In the genomic region with DNA sequence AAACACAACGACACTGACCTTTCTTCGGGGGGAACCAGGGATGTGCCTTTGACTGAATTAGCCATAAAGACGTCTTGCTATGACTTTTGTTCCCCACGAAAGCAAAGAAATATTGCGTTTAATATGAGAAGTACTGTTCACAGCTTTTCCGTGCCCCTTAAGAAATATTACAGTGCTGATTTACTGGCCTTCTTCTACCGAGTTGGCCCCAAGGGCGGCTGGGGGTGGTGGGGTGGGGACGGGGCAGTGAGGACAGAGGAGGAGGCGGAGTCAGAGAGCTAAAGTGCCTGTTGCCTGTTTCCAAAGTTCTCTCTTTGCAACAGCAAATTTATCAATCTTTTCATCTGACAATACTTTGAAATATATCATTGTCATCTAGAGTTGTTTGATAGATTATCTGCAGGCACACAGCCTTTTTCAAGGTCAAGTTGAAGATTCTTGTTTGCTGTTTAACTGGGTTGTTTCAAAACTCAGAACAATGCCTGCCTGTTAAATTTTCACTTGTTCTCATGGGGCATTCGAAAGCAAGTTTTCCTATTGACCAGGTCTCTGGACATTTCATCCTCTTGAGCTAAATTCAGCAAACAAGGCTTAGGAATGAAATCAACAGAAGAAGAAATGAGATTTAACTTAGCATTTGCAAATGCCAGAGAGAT, we compare ENCODE assay signal across 36 cellular contexts. TPM values are rescaled to one million over a fixed set of nuclear protein-coding genes. Genes with fewer than 3 reads are reported as not detected.
"Had no signal": no experiment of that assay in that cellular context is flagged by ENCODE, and none has a peak within 500 bp of the region (broad histone marks: within the 10 kb centered on the region; RNA-seq: fewer than 3 reads in every experiment).

No MANE protein-coding gene starts in this region.

- H3K27ac Mint-ChIP-seq: activated CD4-positive, alpha-beta T cell treated with anti-CD3 and anti-CD28 coated beads, Interleukin-2, amount 10 ng/mL, durations not matched to agents 24 days and 14 days; activated CD8-positive, alpha-beta T cell treated with anti-CD3 and anti-CD28 coated beads, Interleukin-2, amount 10 ng/mL, durations not matched to agents 7 days and 5 days; activated naive CD4-positive, alpha-beta T cell treated with anti-CD3 and anti-CD28 coated beads, Interleukin-2, amount 50 U/mL, for 24 hours; activated naive CD8-positive, alpha-beta T cell treated with anti-CD3 and anti-CD28 coated beads, Interleukin-2, amount 10 ng/mL, durations not matched to agents 7 days and 5 days; activated T-cell treated with anti-CD3 and anti-CD28 coated beads, Interleukin-2, amount 50 U/mL, for 24 hours; activated T-helper 2 cell treated with anti-CD3 and anti-CD28 coated beads, Interferon-gamma antibody, Interleukin-2, Interleukin-4, amounts not matched to agents 10 μg/mL and 5 μg/mL and 100 μg/mL, durations not matched to agents 14 hours and 24 hours and 36 hours had no signal

- H3K4me3 Mint-ChIP-seq: activated CD4-positive, alpha-beta T cell treated with anti-CD3 and anti-CD28 coated beads, Interleukin-2, amount 10 ng/mL, durations not matched to agents 24 days and 14 days; activated CD8-positive, alpha-beta T cell treated with anti-CD3 and anti-CD28 coated beads, Interleukin-2, amount 10 ng/mL, durations not matched to agents 7 days and 5 days; activated naive CD4-positive, alpha-beta T cell treated with anti-CD3 and anti-CD28 coated beads, Interleukin-2, amount 50 U/mL, for 24 hours; activated naive CD8-positive, alpha-beta T cell treated with anti-CD3 and anti-CD28 coated beads, Interleukin-2, amount 10 ng/mL, durations not matched to agents 7 days and 5 days; activated T-cell treated with anti-CD3 and anti-CD28 coated beads, Interleukin-2, amount 50 U/mL, for 24 hours had no signal

- H3K9me3 Mint-ChIP-seq: activated CD4-positive, alpha-beta T cell treated with anti-CD3 and anti-CD28 coated beads, Interleukin-2, amount 10 ng/mL, durations not matched to agents 24 days and 14 days; activated naive CD4-positive, alpha-beta T cell treated with anti-CD3 and anti-CD28 coated beads, Interleukin-2, amount 50 U/mL, for 24 hours; activated naive CD8-positive, alpha-beta T cell treated with anti-CD3 and anti-CD28 coated beads, Interleukin-2, amount 10 ng/mL, durations not matched to agents 7 days and 5 days; activated T-cell treated with anti-CD3 and anti-CD28 coated beads, Interleukin-2, amount 50 U/mL, for 24 hours; activated T-helper 2 cell treated with anti-CD3 and anti-CD28 coated beads, Interferon-gamma antibody, Interleukin-2, Interleukin-4, amounts not matched to agents 10 μg/mL and 5 μg/mL and 100 μg/mL, durations not matched to agents 14 hours and 24 hours and 36 hours had no signal

- H3K27ac ChIP-seq: SJCRH30, SK-N-MC, WERI-Rb-1 had no signal

- H3K9me3 ChIP-seq: MG63, SJCRH30 had no signal

- H3K36me3 ChIP-seq: MG63, SJCRH30, WERI-Rb-1 had no signal

- H3K4me3 ChIP-seq: MG63, SJCRH30, SK-N-MC had no signal

- H3K27me3 ChIP-seq: SJCRH30 had no signal

- DNase-seq: activated CD4-positive, alpha-beta T cell treated with anti-CD3 and anti-CD28 coated beads, Interleukin-2, amount 10 ng/mL, durations not matched to agents 24 days and 14 days; activated CD4-positive, alpha-beta T cell treated with anti-CD3 and anti-CD28 coated beads, Interleukin-2, amount 50 U/mL, for 48 hours; activated CD8-positive, alpha-beta T cell treated with anti-CD3 and anti-CD28 coated beads, Interleukin-2, amount 10 ng/mL, durations not matched to agents 7 days and 5 days; activated gamma-delta T cell; activated naive CD4-positive, alpha-beta T cell treated with Interleukin-2 at 50 U/mL for 16 hours; activated naive CD8-positive, alpha-beta T cell treated with anti-CD3 and anti-CD28 coated beads, Interleukin-2, amount 10 ng/mL, durations not matched to agents 7 days and 5 days; activated T-cell treated with anti-CD3 and anti-CD28 coated beads, Interleukin-2, amount 50 U/mL, for 24 hours; amygdala; caudate nucleus; cerebellar nuclear complex; Kasumi-1; KG1; MG63; NCI-H1048; NCI-H1105 treated with DMSO at 0.1 percent for 48 hours; NCI-H1436; NCI-H1694; NCI-H1930; NCI-H2081 treated with DMSO at 0.1 percent for 48 hours; NCI-H226; NCI-H526; NCI-H748 treated with DMSO at 0.1 percent for 48 hours; SHP77; SJCRH30; T1000; WERI-Rb-1 had no signal

- H3K4me1 Mint-ChIP-seq: activated CD4-positive, alpha-beta T cell treated with anti-CD3 and anti-CD28 coated beads, Interleukin-2, amount 10 ng/mL, durations not matched to agents 24 days and 14 days had no signal

- H3K36me3 Mint-ChIP-seq: activated naive CD4-positive, alpha-beta T cell treated with anti-CD3 and anti-CD28 coated beads, Interleukin-2, amount 50 U/mL, for 24 hours; activated naive CD8-positive, alpha-beta T cell treated with anti-CD3 and anti-CD28 coated beads, Interleukin-2, amount 10 ng/mL, durations not matched to agents 7 days and 5 days; brain had no signal

- ATAC-seq: activated CD8-positive, alpha-beta T cell treated with anti-CD3 and anti-CD28 coated beads, Interleukin-2, amount 10 ng/mL, durations not matched to agents 7 days and 5 days had no signal

RNA-seq across cellular contexts. Expression of a gene that starts 9.0 kb away (rescaled TPM):
- total RNA-seq: activated CD4-positive, alpha-beta T cell treated with anti-CD3 and anti-CD28 coated beads, Interleukin-2, amount 10 ng/mL, durations not matched to agents 24 days and 14 days; activated CD8-positive, alpha-beta T cell treated with anti-CD3 and anti-CD28 coated beads, Interleukin-2, amount 10 ng/mL, durations not matched to agents 7 days and 5 days; activated naive CD8-positive, alpha-beta T cell treated with anti-CD3 and anti-CD28 coated beads, Interleukin-2, amount 10 ng/mL, durations not matched to agents 7 days and 5 days; activated T-helper 2 cell treated with anti-CD3 and anti-CD28 coated beads, Interferon-gamma antibody, Interleukin-2, Interleukin-4, amounts not matched to agents 10 μg/mL and 5 μg/mL and 100 μg/mL, durations not matched to agents 14 hours and 24 hours and 36 hours; astrocyte; bronchial epithelial cell; NCI-H460; OCI-LY7; SJCRH30; T-helper 1 cell treated with Interleukin-12 subunit alpha and Interleukin-12 subunit beta and Interleukin-4 antibody, amounts not matched to agents 30 ng/mL and 1 ng/mL, for 36 hours; T-helper 2 cell treated with Interferon-gamma antibody and Interleukin-4, amounts not matched to agents 100 ng/mL and 5 ng/mL, for 36 hours had no signal
